Comparison of ENCODE assay signal across 17 cellular contexts in genomic region chr2:241048149-241048948, GRCh38.
"Had no signal": no experiment of that assay in that cellular context is flagged by ENCODE, and none has a peak within 500 bp of the region (broad histone marks: within the 10 kb centered on the region; RNA-seq: fewer than 3 reads in every experiment).

No MANE protein-coding gene starts in this region.

- H3K4me1 Mint-ChIP-seq: endodermal cell; naive thymus-derived CD4-positive, alpha-beta T cell; nephron progenitor cell; stimulated activated effector memory CD8-positive, alpha-beta T cell treated with anti-CD3 and anti-CD28 coated beads, Interleukin-12 subunit alpha, Interleukin-12 subunit beta, amount 100 ng/mL, for 72 hours had no signal

- H3K36me3 Mint-ChIP-seq: stimulated activated effector memory CD8-positive, alpha-beta T cell treated with anti-CD3 and anti-CD28 coated beads, Interleukin-12 subunit alpha, Interleukin-12 subunit beta, amount 100 ng/mL, for 72 hours had no signal

- H3K9me3 Mint-ChIP-seq: stimulated activated effector memory CD8-positive, alpha-beta T cell treated with anti-CD3 and anti-CD28 coated beads, Interleukin-12 subunit alpha, Interleukin-12 subunit beta, amount 100 ng/mL, for 72 hours had no signal

- H3K27me3 ChIP-seq: tibial artery, upper lobe of right lung had no signal

- H3K4me3 Mint-ChIP-seq: endodermal cell; naive thymus-derived CD4-positive, alpha-beta T cell; nephron progenitor cell; stimulated activated effector memory CD8-positive, alpha-beta T cell treated with anti-CD3 and anti-CD28 coated beads, Interleukin-12 subunit alpha, Interleukin-12 subunit beta, amount 100 ng/mL, for 72 hours; stimulated activated naive CD8-positive, alpha-beta T cell treated with anti-CD3 and anti-CD28 coated beads, Interleukin-15, Interleukin-2, amounts not matched to agents 100 ng/mL and 50 ng/mL, for 24 hours had no signal

- H3K4me3 ChIP-seq: coronary artery, hepatocyte, tibial artery, upper lobe of right lung had no signal

- H3K4me1 ChIP-seq: tibial artery, upper lobe of right lung had no signal

- H3K27me3 Mint-ChIP-seq: stimulated activated naive CD8-positive, alpha-beta T cell treated with anti-CD3 and anti-CD28 coated beads, Interleukin-15, Interleukin-2, amounts not matched to agents 100 ng/mL and 50 ng/mL, for 24 hours had no signal

- H3K27ac Mint-ChIP-seq: endodermal cell; naive thymus-derived CD4-positive, alpha-beta T cell; nephron progenitor cell; stimulated activated effector memory CD8-positive, alpha-beta T cell treated with anti-CD3 and anti-CD28 coated beads, Interleukin-12 subunit alpha, Interleukin-12 subunit beta, amount 100 ng/mL, for 72 hours; stimulated activated naive CD8-positive, alpha-beta T cell treated with anti-CD3 and anti-CD28 coated beads, Interleukin-15, Interleukin-2, amounts not matched to agents 100 ng/mL and 50 ng/mL, for 24 hours had no signal

- H3K9me3 ChIP-seq: upper lobe of right lung had no signal

- DNase-seq: central memory CD4-positive, alpha-beta T cell; effector CD4-positive, alpha-beta T cell; endodermal cell; erythroblast; foreskin melanocyte; kidney glomerular epithelial cell; mesendoderm; naive thymus-derived CD4-positive, alpha-beta T cell; nephron progenitor cell; stimulated activated CD4-positive, alpha-beta T cell treated with anti-CD3 and anti-CD28 coated beads, Interleukin-4, amount 100 ng/mL, for 1 hour; stimulated activated CD8-positive, alpha-beta memory T cell treated with anti-CD3 and anti-CD28 coated beads, Interleukin-4, amount 100 ng/mL, for 48 hours; tibial artery; upper lobe of right lung had no signal

- H3K27ac ChIP-seq: coronary artery, hepatocyte, tibial artery, upper lobe of right lung had no signal
